In the genomic region with DNA sequence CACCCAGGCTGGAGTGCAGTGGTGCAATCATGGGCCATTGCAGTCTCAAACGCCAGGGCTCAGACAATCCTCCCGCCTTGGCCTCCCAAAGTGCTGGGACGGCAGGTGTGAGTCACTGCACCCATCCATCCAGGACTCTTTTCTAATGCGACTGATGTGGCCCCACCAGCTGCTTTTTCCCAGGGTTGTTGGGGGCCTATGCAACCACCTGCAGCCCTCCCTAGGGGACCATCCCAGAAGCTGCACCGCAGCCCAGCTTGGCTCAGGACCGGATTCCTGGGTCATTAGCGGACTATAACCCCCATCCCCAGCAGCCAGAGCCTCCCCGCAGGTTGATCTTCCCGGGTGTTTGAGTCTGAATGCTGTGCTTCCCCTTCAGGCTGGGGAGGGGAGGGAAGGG, we compare ENCODE assay signal across 1 cellular context.
TF ChIP-seq lines count a peak whose summit lies in the region.

No MANE protein-coding gene starts in this region.

TF ChIP-seq in HEK293, 187 proteins besides CTCF, POLR2A, EP300 and RAD21 (continued from another document):
- TF ChIP-seq ZBTB17 (tag by site-specific recombination; IDR thresholded peaks at IDR 0.05) (no peak), ZFHX2 (tag by site-specific recombination; conservative IDR thresholded peaks at IDR 0.05) (no peak), HOXA7 (CRISPR knock-in tag; IDR thresholded peaks at IDR 0.05; ENCODE audit: borderline replicate concordance) (no peak), ZNF529 (tag by site-specific recombination; IDR thresholded peaks at IDR 0.05; ENCODE audit: insufficient replicate concordance) (no peak), ZNF202 (tag by site-specific recombination; IDR thresholded peaks at IDR 0.05; ENCODE audit: borderline replicate concordance) (no peak), IKZF3 (tag by site-specific recombination; IDR thresholded peaks at IDR 0.05) (no peak), ELK4 (IDR thresholded peaks at IDR 0.05; ENCODE audit: borderline replicate concordance, low read depth, low read length) (no peak), ZNF37A (tag by site-specific recombination; IDR thresholded peaks at IDR 0.05) (no peak)
TF ChIP-seq in HEK293: peak in this region for 3.
